In genomic region chr18:13486686-13487085, GRCh38 we compare ENCODE assay signal across 22 cellular contexts.
"Had no signal": no experiment of that assay in that cellular context is flagged by ENCODE, and none has a peak within 500 bp of the region (broad histone marks: within the 10 kb centered on the region; RNA-seq: fewer than 3 reads in every experiment).

No MANE protein-coding gene starts in this region.

- H3K4me3 ChIP-seq: cardiac muscle cell, SJSA1 had no signal

- H3K27ac Mint-ChIP-seq: activated naive CD4-positive, alpha-beta T cell treated with anti-CD3 and anti-CD28 coated beads, Interleukin-2, amount 10 ng/mL, durations not matched to agents 7 days and 5 days; WTC11 had no signal

- H3K9me3 Mint-ChIP-seq: activated naive CD4-positive, alpha-beta T cell treated with anti-CD3 and anti-CD28 coated beads, Interleukin-2, amount 10 ng/mL, durations not matched to agents 7 days and 5 days; activated naive CD8-positive, alpha-beta T cell treated with anti-CD3 and anti-CD28 coated beads for 36 hours had no signal

- H3K36me3 ChIP-seq: brain microvascular endothelial cell, cardiac muscle cell, SJSA1 had no signal

- H3K4me1 ChIP-seq: SJSA1 had no signal

- H3K27me3 ChIP-seq: brain microvascular endothelial cell, cardiac muscle cell, SJSA1 had no signal

- H3K9me3 ChIP-seq: SJSA1 had no signal

- H3K27ac ChIP-seq: brain microvascular endothelial cell, cardiac muscle cell, SJSA1 had no signal

- H3K27me3 Mint-ChIP-seq: activated naive CD4-positive, alpha-beta T cell treated with anti-CD3 and anti-CD28 coated beads, Interleukin-2, amount 10 ng/mL, durations not matched to agents 7 days and 5 days; activated naive CD8-positive, alpha-beta T cell treated with anti-CD3 and anti-CD28 coated beads for 36 hours had no signal

- H3K36me3 Mint-ChIP-seq: WTC11 had no signal

- H3K4me3 Mint-ChIP-seq: activated naive CD4-positive, alpha-beta T cell treated with anti-CD3 and anti-CD28 coated beads, Interleukin-2, amount 10 ng/mL, durations not matched to agents 7 days and 5 days; activated naive CD8-positive, alpha-beta T cell treated with anti-CD3 and anti-CD28 coated beads for 36 hours; WTC11 had no signal

- ATAC-seq: SK-N-SH treated with all-trans-retinoic acid at 6 μM for 48 hours had no signal

- DNase-seq: activated CD4-positive, alpha-beta T cell treated with anti-CD3 and anti-CD28 coated beads for 48 hours; activated CD4-positive, alpha-beta T cell treated with anti-CD3 and anti-CD28 coated beads, Interleukin-2, amount 50 U/mL, for 48 hours; activated CD4-positive, CD25-positive, alpha-beta regulatory T cell treated with anti-CD3 and anti-CD28 coated beads, Interleukin-2, amount 50 U/mL, for 72 hours; activated gamma-delta T cell; activated naive CD4-positive, alpha-beta T cell treated with anti-CD3 and anti-CD28 coated beads, Interleukin-2, amount 10 ng/mL, durations not matched to agents 7 days and 5 days; activated naive CD8-positive, alpha-beta T cell treated with anti-CD3 and anti-CD28 coated beads for 36 hours; brain microvascular endothelial cell; cerebellar nuclear complex; Kasumi-1; KBM-7; NCI-H1105 treated with DMSO at 0.1 percent for 48 hours; NCI-H1436 treated with DMSO at 0.1 percent for 48 hours; NCI-H187; NCI-H2081; NCI-H69; NK-92 treated with Interleukin-12 subunit alpha and Interleukin-12 subunit beta, amount 100 ng/mL, for 24 hours; SHP77; SW 1271 had no signal
